In the genomic region with DNA sequence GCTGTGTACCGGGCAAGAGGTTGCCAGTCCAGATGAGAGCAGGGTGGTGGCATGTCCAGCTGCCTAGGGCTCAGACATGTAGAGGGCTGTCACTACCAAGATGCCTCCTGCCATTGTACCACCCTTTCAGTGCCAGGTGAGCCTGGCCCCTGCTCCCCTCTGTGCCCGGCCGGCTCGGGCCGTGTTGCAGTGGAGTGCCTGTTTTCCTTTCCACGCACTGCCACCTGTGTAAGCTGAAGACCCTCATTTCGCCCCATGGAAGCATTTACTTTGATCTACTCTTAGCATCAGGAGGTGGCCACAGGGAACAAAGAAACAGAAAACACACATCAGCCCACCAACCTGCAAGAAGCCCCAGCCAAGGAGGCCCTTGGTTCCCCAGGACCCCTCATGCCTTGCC, we compare ENCODE assay signal across 21 cellular contexts. TPM values are rescaled to one million over a fixed set of nuclear protein-coding genes. Genes with fewer than 3 reads are reported as not detected.
DNase-seq lines count a peak whose midpoint lies in the region; ATAC-seq and TF ChIP-seq lines count a peak whose summit lies in the region.
"Had no signal": no experiment of that assay in that cellular context is flagged by ENCODE, and none has a peak within 500 bp of the region (broad histone marks: within the 10 kb centered on the region; RNA-seq: fewer than 3 reads in every experiment).

No MANE protein-coding gene starts in this region.

- H3K4me2 ChIP-seq in osteoblast (ENCODE audit: insufficient read depth, low read length) (no peak overlapping the region), MM.1S (ENCODE audit: low read depth, low read length) (no peak overlapping the region)

- H3K36me3 Mint-ChIP-seq in chondrocyte (ENCODE audit: low read depth) = peaks cover 4% of the 10 kb centered on the region
- H3K36me3 Mint-ChIP-seq in activated CD8-positive, alpha-beta T cell treated with anti-CD3 and anti-CD28 coated beads for 36 hours (ENCODE audit: low read depth) = no peaks in the 10 kb centered on the region
- H3K36me3 Mint-ChIP-seq in T-helper 2 cell treated with Interferon-gamma antibody and Interleukin-4, amounts not matched to agents 5 μg/mL and 100 μg/mL, for 36 hours (ENCODE audit: low read depth) = no peaks in the 10 kb centered on the region
- H3K36me3 Mint-ChIP-seq: CD4-positive, alpha-beta memory T cell had no signal

- no peak overlapping the region for H3K27ac ChIP-seq in RWPE2 (ENCODE audit: poor library complexity, severe bottlenecking)
- no peak overlapping the region for H3K27ac ChIP-seq in osteoblast (ENCODE audit: low read depth, low read length)
- H3K27ac ChIP-seq in spleen = no peak overlapping the region
- H3K27ac ChIP-seq in MM.1S (ENCODE audit: low read length) = no peak overlapping the region

- intact Hi-C loops in spleen (cut with DNase I; ENCODE audit: low total_unique reads) = no loop called here
- intact Hi-C loops in activated CD8-positive, alpha-beta T cell treated with anti-CD3 and anti-CD28 coated beads for 36 hours (cut with micrococcal nuclease) = no loop called here

- TF ChIP-seq CTCF in RWPE2 (IDR thresholded peaks at IDR 0.05; ENCODE audit: poor library complexity, severe bottlenecking) = no peak
- no peak for TF ChIP-seq CTCF in chondrocyte (IDR thresholded peaks at IDR 0.05)
- TF ChIP-seq CTCF in osteoblast (IDR thresholded peaks at IDR 0.05; ENCODE audit: extremely low read depth, low read depth, low read length) = no peak
- TF ChIP-seq CTCF in spleen (IDR thresholded peaks at IDR 0.05 in 8 of 11, conservative IDR thresholded peaks at IDR 0.05 in 3 of 11) = no peak
- no peak for TF ChIP-seq CTCF in activated CD8-positive, alpha-beta T cell treated with anti-CD3 and anti-CD28 coated beads for 36 hours (IDR thresholded peaks at IDR 0.05)
- TF ChIP-seq CTCF in MM.1S (IDR thresholded peaks at IDR 0.05; ENCODE audit: low read length) = no peak

- H3K27me3 Mint-ChIP-seq in chondrocyte (ENCODE audit: low read depth) = peaks cover 75% of the 10 kb centered on the region
- peaks cover 21% of the 10 kb centered on the region for H3K27me3 Mint-ChIP-seq in activated CD8-positive, alpha-beta T cell treated with anti-CD3 and anti-CD28 coated beads for 36 hours
- H3K27me3 Mint-ChIP-seq in T-helper 2 cell treated with Interferon-gamma antibody and Interleukin-4, amounts not matched to agents 5 μg/mL and 100 μg/mL, for 36 hours (ENCODE audit: low read depth) = peaks cover 19% of the 10 kb centered on the region

- no peaks in the 10 kb centered on the region for H3F3A ChIP-seq in MM.1S (ENCODE audit: insufficient read depth, low read length)

- H3K9me3 ChIP-seq in RWPE2 (ENCODE audit: severe bottlenecking) (no peaks in the 10 kb centered on the region), osteoblast (ENCODE audit: low read depth, low read length) (no peaks in the 10 kb centered on the region), spleen (no peaks in the 10 kb centered on the region), MM.1S (replicated peaks; ENCODE audit: insufficient read depth, low read length) (no peaks in the 10 kb centered on the region)
- H3K9me3 ChIP-seq: HAP-1 had no signal

- POLR2A ChIA-PET in activated CD8-positive, alpha-beta T cell treated with anti-CD3 and anti-CD28 coated beads for 36 hours (lab: Charles Lee) = no interaction called here

- no peak for TF ChIP-seq POLR2A in spleen (IDR thresholded peaks at IDR 0.05)

- H3K27ac Mint-ChIP-seq in chondrocyte (ENCODE audit: unreplicated experiment) = no peak overlapping the region
- H3K27ac Mint-ChIP-seq in activated CD8-positive, alpha-beta T cell treated with anti-CD3 and anti-CD28 coated beads for 36 hours = no peak overlapping the region
- H3K27ac Mint-ChIP-seq in T-helper 2 cell treated with Interferon-gamma antibody and Interleukin-4, amounts not matched to agents 5 μg/mL and 100 μg/mL, for 36 hours = no peak overlapping the region
- H3K27ac Mint-ChIP-seq: HFFc6 had no signal

- no peaks in the 10 kb centered on the region for H3K79me2 ChIP-seq in osteoblast (ENCODE audit: insufficient read depth, low read length)
- H3K79me2 ChIP-seq in MM.1S (ENCODE audit: low read length) = no peaks in the 10 kb centered on the region

- H3K9me3 Mint-ChIP-seq in chondrocyte (ENCODE audit: low read depth) = no peaks in the 10 kb centered on the region
- H3K9me3 Mint-ChIP-seq in activated CD8-positive, alpha-beta T cell treated with anti-CD3 and anti-CD28 coated beads for 36 hours = peaks cover 4% of the 10 kb centered on the region
- peaks cover 5% of the 10 kb centered on the region for H3K9me3 Mint-ChIP-seq in T-helper 2 cell treated with Interferon-gamma antibody and Interleukin-4, amounts not matched to agents 5 μg/mL and 100 μg/mL, for 36 hours

- no peak overlapping the region for H2AFZ ChIP-seq in osteoblast (ENCODE audit: low read length)
- H2AFZ ChIP-seq in MM.1S (ENCODE audit: low read length) = no peak overlapping the region

- H4K20me1 ChIP-seq in osteoblast (ENCODE audit: insufficient read depth, low read length) = no peaks in the 10 kb centered on the region
- H4K20me1 ChIP-seq in MM.1S (ENCODE audit: insufficient read depth, low read length) = no peaks in the 10 kb centered on the region

- H3K36me3 ChIP-seq in RWPE2 (ENCODE audit: low read depth) (no peaks in the 10 kb centered on the region), osteoblast (ENCODE audit: insufficient read depth, low read length) (no peaks in the 10 kb centered on the region), spleen (no peaks in the 10 kb centered on the region), MM.1S (replicated peaks; ENCODE audit: insufficient read depth, low read length) (no peaks in the 10 kb centered on the region)
- H3K36me3 ChIP-seq: HAP-1 had no signal

- no peaks in the 10 kb centered on the region for H3K9me2 ChIP-seq in MM.1S (replicated peaks; ENCODE audit: insufficient read depth, low read length)

- H3K9ac ChIP-seq in MM.1S (ENCODE audit: low read length) = no peak overlapping the region

- DNase-seq in RWPE2 (ENCODE audit: low spot score) = peak; percentile 27
- peak; percentile 68 for DNase-seq in chondrocyte (ENCODE audit: low spot score)
- DNase-seq in osteoblast (ENCODE audit: insufficient read length, low spot score, missing footprints) = peak; percentile 52
- DNase-seq in spleen = peak; percentile 38
- DNase-seq in activated CD8-positive, alpha-beta T cell treated with anti-CD3 and anti-CD28 coated beads for 36 hours = no peak
- no peak for DNase-seq in MM.1S
- DNase-seq in T-helper 2 cell treated with Interferon-gamma antibody and Interleukin-4, amounts not matched to agents 5 μg/mL and 100 μg/mL, for 36 hours (ENCODE audit: low spot score) = no peak
- DNase-seq: C1 segment of cervical spinal cord; Calu3; CD4-positive, alpha-beta memory T cell; COR-L47; DMS53; DMS79 treated with DMSO at 0.1 percent for 48 hours; GF-D8; GOT3; HFFc6 had no signal

- no peaks in the 10 kb centered on the region for H3K4me1 Mint-ChIP-seq in chondrocyte (ENCODE audit: low read depth)
- H3K4me1 Mint-ChIP-seq in activated CD8-positive, alpha-beta T cell treated with anti-CD3 and anti-CD28 coated beads for 36 hours (ENCODE audit: low read depth) = no peaks in the 10 kb centered on the region
- H3K4me1 Mint-ChIP-seq in T-helper 2 cell treated with Interferon-gamma antibody and Interleukin-4, amounts not matched to agents 5 μg/mL and 100 μg/mL, for 36 hours (ENCODE audit: low read depth) = no peaks in the 10 kb centered on the region
- H3K4me1 Mint-ChIP-seq: CD4-positive, alpha-beta memory T cell had no signal

- H3K4me3 Mint-ChIP-seq in chondrocyte (ENCODE audit: unreplicated experiment) = no peak overlapping the region
- no peak overlapping the region for H3K4me3 Mint-ChIP-seq in activated CD8-positive, alpha-beta T cell treated with anti-CD3 and anti-CD28 coated beads for 36 hours
- no peak overlapping the region for H3K4me3 Mint-ChIP-seq in T-helper 2 cell treated with Interferon-gamma antibody and Interleukin-4, amounts not matched to agents 5 μg/mL and 100 μg/mL, for 36 hours
- H3K4me3 Mint-ChIP-seq: CD4-positive, alpha-beta memory T cell; HFFc6 had no signal

- no peak overlapping the region for H3K4me3 ChIP-seq in RWPE2 (ENCODE audit: severe bottlenecking)
- H3K4me3 ChIP-seq in osteoblast (ENCODE audit: insufficient read depth, low read length) = no peak overlapping the region
- no peak overlapping the region for H3K4me3 ChIP-seq in spleen
- no peak overlapping the region for H3K4me3 ChIP-seq in MM.1S (ENCODE audit: low read length)
- H3K4me3 ChIP-seq: HAP-1 had no signal

- no peaks in the 10 kb centered on the region for H3K4me1 ChIP-seq in RWPE2 (ENCODE audit: insufficient read depth, poor library complexity, severe bottlenecking)
- no peaks in the 10 kb centered on the region for H3K4me1 ChIP-seq in osteoblast (ENCODE audit: insufficient read depth, low read length)
- H3K4me1 ChIP-seq in spleen = peaks cover 0 to 5% (median 1%) of the 10 kb centered on the region in 6 donors
- H3K4me1 ChIP-seq in MM.1S (ENCODE audit: low read length) = no peaks in the 10 kb centered on the region
- H3K4me1 ChIP-seq: HAP-1 had no signal

- CTCF ChIA-PET in activated CD8-positive, alpha-beta T cell treated with anti-CD3 and anti-CD28 coated beads for 36 hours (lab: Charles Lee) = no interaction called here

- whole genome bisulfite sequencing in spleen, 5 donors = 78 to 94% (median 80%) methylated on average over 2 to 7 of the region's 7 CpGs

- peaks cover 93% of the 10 kb centered on the region for H3K27me3 ChIP-seq in RWPE2 (ENCODE audit: insufficient read depth, poor library complexity, severe bottlenecking)
- H3K27me3 ChIP-seq in osteoblast (ENCODE audit: insufficient read depth, low read length) = peaks cover 38% of the 10 kb centered on the region
- H3K27me3 ChIP-seq in spleen (replicated peaks in 1 of 7) = peaks cover 0 to 87% (median 35%) of the 10 kb centered on the region in 7 donors
- peaks cover 84% of the 10 kb centered on the region for H3K27me3 ChIP-seq in MM.1S (replicated peaks; ENCODE audit: insufficient read depth, low read length)

- ATAC-seq in RWPE2 (ENCODE audit: low read depth) = no peak
- ATAC-seq in activated CD8-positive, alpha-beta T cell treated with anti-CD3 and anti-CD28 coated beads for 36 hours = no peak

RNA-seq across cellular contexts. Expression of a gene that starts 4.6 kb away (rescaled TPM):
- total RNA-seq in chondrocyte (not detected in 3 replicates), osteoblast (not detected in 2 replicates), spleen (under 1 TPM in 3 of 7 donors, not detected in 4; 0.19 to 0.34 (median 0.29) TPM)
- under 1 TPM in 2 of 3 donors, not detected in 1; 0.02 to 0.03 TPM for polyA plus RNA-seq in spleen
- not detected for total RNA-seq in activated CD8-positive, alpha-beta T cell treated with anti-CD3 and anti-CD28 coated beads for 36 hours
- total RNA-seq: A172; A673; Calu3; CD4-positive, alpha-beta memory T cell; Daoy; G401; HFFc6 had no signal

Comparison
In these comparisons a context has a peak if more than half of its experiments do, and no peak if none do; other contexts are left out.
1. DNase-seq: peak in RWPE2 (single experiment), chondrocyte (single experiment), osteoblast (single experiment) and spleen (single experiment); none in activated CD8-positive, alpha-beta T cell treated with anti-CD3 and anti-CD28 coated beads for 36 hours (single experiment), MM.1S (single experiment) and T-helper 2 cell treated with Interferon-gamma antibody and Interleukin-4, amounts not matched to agents 5 μg/mL and 100 μg/mL, for 36 hours (single experiment).